8 cellular contexts compared by ENCODE assay signal in the genomic region with DNA sequence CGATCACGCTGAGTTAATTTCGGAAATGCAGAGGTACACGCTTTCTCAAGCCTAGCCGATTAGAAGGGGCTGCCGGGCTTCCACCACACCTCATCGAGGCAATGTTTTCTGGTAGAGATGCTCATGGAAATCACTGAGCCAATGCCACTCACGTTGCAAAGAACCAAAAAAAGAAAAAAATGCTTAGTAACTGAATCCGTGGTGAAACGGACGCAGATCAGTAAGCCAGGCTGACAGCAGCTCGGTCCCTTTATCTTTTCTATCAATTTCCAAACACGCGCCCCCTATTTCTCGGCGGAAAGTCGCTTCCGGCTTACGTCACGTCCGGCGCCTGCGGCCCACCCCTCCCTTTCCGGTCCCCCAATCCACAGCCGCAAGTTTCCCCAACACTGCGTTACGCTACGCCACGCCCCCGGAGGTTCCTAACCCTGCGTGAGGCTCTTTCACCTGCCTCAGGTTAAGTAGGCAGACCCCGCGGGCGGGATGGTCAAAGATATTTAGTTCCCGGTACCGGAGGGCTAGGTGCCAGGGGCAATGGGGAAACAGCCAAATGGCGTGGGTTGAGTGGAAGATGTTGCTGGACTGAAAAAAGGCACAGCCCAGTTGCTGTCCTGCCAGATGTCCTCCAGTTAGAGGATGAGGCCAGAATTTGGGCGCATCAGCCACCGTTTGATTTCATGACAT. TPM values are rescaled to one million over a fixed set of nuclear protein-coding genes. Genes with fewer than 3 reads are reported as not detected.
DNase-seq lines count a peak whose midpoint lies in the region; ATAC-seq and TF ChIP-seq lines count a peak whose summit lies in the region.

A gene with protein sequence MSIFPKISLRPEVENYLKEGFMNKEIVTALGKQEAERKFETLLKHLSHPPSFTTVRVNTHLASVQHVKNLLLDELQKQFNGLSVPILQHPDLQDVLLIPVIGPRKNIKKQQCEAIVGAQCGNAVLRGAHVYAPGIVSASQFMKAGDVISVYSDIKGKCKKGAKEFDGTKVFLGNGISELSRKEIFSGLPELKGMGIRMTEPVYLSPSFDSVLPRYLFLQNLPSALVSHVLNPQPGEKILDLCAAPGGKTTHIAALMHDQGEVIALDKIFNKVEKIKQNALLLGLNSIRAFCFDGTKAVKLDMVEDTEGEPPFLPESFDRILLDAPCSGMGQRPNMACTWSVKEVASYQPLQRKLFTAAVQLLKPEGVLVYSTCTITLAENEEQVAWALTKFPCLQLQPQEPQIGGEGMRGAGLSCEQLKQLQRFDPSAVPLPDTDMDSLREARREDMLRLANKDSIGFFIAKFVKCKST (minus strand): TSS at position 264 of the 684 bp plus-strand sequence. CDS start 384 bp downstream, outside the sequence.

- H3K4me1 Mint-ChIP-seq in activated T-helper 1 cell treated with anti-CD3 and anti-CD28 coated beads, Interleukin-12 subunit alpha, Interleukin-12 subunit beta, Interleukin-2, Interleukin-4 antibody, amounts not matched to agents 30 ng/mL and 10 ng/mL and 1 ng/mL, durations not matched to agents 14 hours and 24 hours and 36 hours (ENCODE audit: low read depth) = peaks cover 48% of the 10 kb centered on the region
- peaks cover 10 to 53% (median 47%) of the 10 kb centered on the region in 7 donors for H3K4me1 Mint-ChIP-seq in naive thymus-derived CD4-positive, alpha-beta T cell

- intact Hi-C loops in activated T-helper 1 cell treated with anti-CD3 and anti-CD28 coated beads, Interleukin-12 subunit alpha, Interleukin-12 subunit beta, Interleukin-2, Interleukin-4 antibody, amounts not matched to agents 30 ng/mL and 10 ng/mL and 1 ng/mL, durations not matched to agents 14 hours and 24 hours and 36 hours (cut with micrococcal nuclease) = loop anchor here (1.0 to 10.0 kb wide), 6 partner anchors 8 to 1627 kb away; partner anchors contain the start of genes ARL5B, STAM and TRDMT1
- intact Hi-C loops in naive thymus-derived CD4-positive, alpha-beta T cell (cut with micrococcal nuclease) = loop anchor here (1.0 to 10.0 kb wide), 8 partner anchors 8 to 1834 kb away; partner anchors contain the start of genes ARL5B (in 2 of the 2), RSU1 (in 1 of the 2), STAM (in 1 of the 2) and VIM (in 1 of the 2)

- peak within 1 kb of the TSS; percentile 96 for H3K4me3 Mint-ChIP-seq in activated T-helper 1 cell treated with anti-CD3 and anti-CD28 coated beads, Interleukin-12 subunit alpha, Interleukin-12 subunit beta, Interleukin-2, Interleukin-4 antibody, amounts not matched to agents 30 ng/mL and 10 ng/mL and 1 ng/mL, durations not matched to agents 14 hours and 24 hours and 36 hours
- H3K4me3 Mint-ChIP-seq in naive thymus-derived CD4-positive, alpha-beta T cell = peak within 1 kb of the TSS; percentile 92 to 99 (median 96)

- ATAC-seq in GM21717 (IDR thresholded peaks at IDR 0.05; ENCODE audit: unreplicated experiment) = peak; percentile 95
- peak; percentile 99 for ATAC-seq in naive thymus-derived CD4-positive, alpha-beta T cell

- peak in 1 of 2 donors; percentile 5 for TF ChIP-seq CTCF in fibroblast of lung (conservative IDR thresholded peaks at IDR 0.05 in 1 of 2, IDR thresholded peaks at IDR 0.05 in 1 of 2; ENCODE audit: low read depth in 1 of 2, low read length in 2 of 2)

- H3K27me3 ChIP-seq in fibroblast of lung (ENCODE audit: control insufficient read depth, insufficient read depth, low read length) = no peaks in the 10 kb centered on the region
- no peaks in the 10 kb centered on the region for H3K27me3 ChIP-seq in naive thymus-derived CD4-positive, alpha-beta T cell (ENCODE audit: control insufficient read depth in 2 of 2, insufficient read depth in 2 of 2, low read length in 2 of 2)

- no peaks in the 10 kb centered on the region for H3K36me3 ChIP-seq in fibroblast of lung (ENCODE audit: control insufficient read depth, insufficient read depth, low read length)
- H3K36me3 ChIP-seq in naive thymus-derived CD4-positive, alpha-beta T cell (ENCODE audit: control insufficient read depth in 2 of 3, insufficient read depth in 3 of 3, low read length in 3 of 3) = no peaks in the 10 kb centered on the region

- peaks cover 2% of the 10 kb centered on the region for H3K4me1 ChIP-seq in fibroblast of lung (ENCODE audit: control insufficient read depth, extremely low read depth, insufficient read depth, low read length)
- peaks cover 3 to 10% of the 10 kb centered on the region in 2 donors for H3K4me1 ChIP-seq in naive thymus-derived CD4-positive, alpha-beta T cell (ENCODE audit: control insufficient read depth in 2 of 2, insufficient read depth in 2 of 2, low read length in 2 of 2)

- H2AFZ ChIP-seq in fibroblast of lung (ENCODE audit: low read length) = peak within 1 kb of the TSS; percentile 98

- CTCF ChIA-PET in naive thymus-derived CD4-positive, alpha-beta T cell (lab: Charles Lee) = no interaction called here

- H3K4me2 ChIP-seq in fibroblast of lung (ENCODE audit: extremely low read depth, insufficient read depth, low read length) = peak within 1 kb of the TSS; percentile 90

- peak within 1 kb of the TSS; percentile 85 for H3K9ac ChIP-seq in fibroblast of lung (ENCODE audit: insufficient read depth, low read length)

- H3K79me2 ChIP-seq in fibroblast of lung (ENCODE audit: control insufficient read depth, insufficient read depth, low read length) = peaks cover 2% of the 10 kb centered on the region

- H3K27ac ChIP-seq in fibroblast of lung (ENCODE audit: insufficient read depth, low read length) = peak within 1 kb of the TSS; percentile 92
- H3K27ac ChIP-seq in naive thymus-derived CD4-positive, alpha-beta T cell (ENCODE audit: low read depth, low read length) = peak within 1 kb of the TSS; percentile 91

- H3K4me3 ChIP-seq in fibroblast of lung (replicated peaks in 1 of 4; ENCODE audit: control extremely low read depth in 1 of 4, insufficient read depth in 1 of 4, low read depth in 3 of 4, low read length in 4 of 4) = peak within 1 kb of the TSS; percentile 65 to 98 (median 90)
- H3K4me3 ChIP-seq in naive thymus-derived CD4-positive, alpha-beta T cell (ENCODE audit: low read length) = peak within 1 kb of the TSS; percentile 93

- no peaks in the 10 kb centered on the region for H3K9me3 Mint-ChIP-seq in activated T-helper 1 cell treated with anti-CD3 and anti-CD28 coated beads, Interleukin-12 subunit alpha, Interleukin-12 subunit beta, Interleukin-2, Interleukin-4 antibody, amounts not matched to agents 30 ng/mL and 10 ng/mL and 1 ng/mL, durations not matched to agents 14 hours and 24 hours and 36 hours
- peaks cover 0 to 4% (median 0%) of the 10 kb centered on the region in 11 donors for H3K9me3 Mint-ChIP-seq in naive thymus-derived CD4-positive, alpha-beta T cell

- H3K27ac Mint-ChIP-seq in activated T-helper 1 cell treated with anti-CD3 and anti-CD28 coated beads, Interleukin-12 subunit alpha, Interleukin-12 subunit beta, Interleukin-2, Interleukin-4 antibody, amounts not matched to agents 30 ng/mL and 10 ng/mL and 1 ng/mL, durations not matched to agents 14 hours and 24 hours and 36 hours = peak within 1 kb of the TSS; percentile 96
- H3K27ac Mint-ChIP-seq in naive thymus-derived CD4-positive, alpha-beta T cell = peak within 1 kb of the TSS; percentile 94 to 99 (median 98)

- no peaks in the 10 kb centered on the region for H4K20me1 ChIP-seq in fibroblast of lung (ENCODE audit: control insufficient read depth, extremely low read depth, insufficient read depth, low read length)

- H3K36me3 Mint-ChIP-seq in activated T-helper 1 cell treated with anti-CD3 and anti-CD28 coated beads, Interleukin-12 subunit alpha, Interleukin-12 subunit beta, Interleukin-2, Interleukin-4 antibody, amounts not matched to agents 30 ng/mL and 10 ng/mL and 1 ng/mL, durations not matched to agents 14 hours and 24 hours and 36 hours (ENCODE audit: low read depth) = peaks cover 11% of the 10 kb centered on the region
- H3K36me3 Mint-ChIP-seq in naive thymus-derived CD4-positive, alpha-beta T cell = peaks cover 0 to 15% (median 8%) of the 10 kb centered on the region in 5 donors

- no peaks in the 10 kb centered on the region for H3K27me3 Mint-ChIP-seq in activated T-helper 1 cell treated with anti-CD3 and anti-CD28 coated beads, Interleukin-12 subunit alpha, Interleukin-12 subunit beta, Interleukin-2, Interleukin-4 antibody, amounts not matched to agents 30 ng/mL and 10 ng/mL and 1 ng/mL, durations not matched to agents 14 hours and 24 hours and 36 hours (ENCODE audit: insufficient read depth)
- peaks cover 0 to 2% (median 0%) of the 10 kb centered on the region in 5 donors for H3K27me3 Mint-ChIP-seq in naive thymus-derived CD4-positive, alpha-beta T cell

- peak; percentile 49 for DNase-seq in DMS79 treated with DMSO at 0.1 percent for 48 hours (lab: John Stamatoyannopoulos, UW)
- DNase-seq in KG1 (lab: John Stamatoyannopoulos, UW) = peak; percentile 66
- DNase-seq in RKO (ENCODE audit: low spot score) = peak; percentile 92
- peak; percentile 91 for DNase-seq in activated T-helper 1 cell treated with anti-CD3 and anti-CD28 coated beads, Interleukin-12 subunit alpha, Interleukin-12 subunit beta, Interleukin-2, Interleukin-4 antibody, amounts not matched to agents 30 ng/mL and 10 ng/mL and 1 ng/mL, durations not matched to agents 14 hours and 24 hours and 36 hours (ENCODE audit: low spot score)
- DNase-seq in fibroblast of lung (ENCODE audit: low read depth in 2 of 2) = peak; percentile 87 to 88
- peak; percentile 82 to 95 (median 95) for DNase-seq in naive thymus-derived CD4-positive, alpha-beta T cell
- peak; percentile 91 for DNase-seq in stimulated activated naive CD4-positive, alpha-beta T cell treated with Interleukin-2 at 50 U/mL for 16 hours (lab: John Stamatoyannopoulos, UW)

- POLR2A ChIA-PET in naive thymus-derived CD4-positive, alpha-beta T cell (lab: Charles Lee) = interaction anchor here (0.7 kb wide), 1 partner anchor 14 kb away, joined by 3 read pairs; no protein-coding TSS in a partner anchor

- no peaks in the 10 kb centered on the region for H3K9me3 ChIP-seq in fibroblast of lung (ENCODE audit: control insufficient read depth, insufficient read depth, low read depth, low read length)
- H3K9me3 ChIP-seq in naive thymus-derived CD4-positive, alpha-beta T cell (ENCODE audit: control insufficient read depth in 2 of 3, low read length in 3 of 3) = no peaks in the 10 kb centered on the region

RNA-seq across cellular contexts. Expression of the gene that starts here (rescaled TPM):
- total RNA-seq in activated T-helper 1 cell treated with anti-CD3 and anti-CD28 coated beads, Interleukin-12 subunit alpha, Interleukin-12 subunit beta, Interleukin-2, Interleukin-4 antibody, amounts not matched to agents 30 ng/mL and 10 ng/mL and 1 ng/mL, durations not matched to agents 14 hours and 24 hours and 36 hours = 12.2 and 12.8 TPM in 2 replicates
- total RNA-seq in fibroblast of lung = 9.4 and 11.8 TPM in 2 replicates
- polyA plus RNA-seq in fibroblast of lung = 4.2 and 5.2 TPM in 2 replicates
- 2.8 and 3.6 TPM in 2 replicates for polyA plus RNA-seq in fibroblast of lung (2012)
- 1.5 TPM in 1 of 2 replicates, not detected in the other for polyA minus RNA-seq in fibroblast of lung (ENCODE audit: low replicate concordance)
- 10 to 100 TPM; 19.6 to 51.8 (median 41.3) TPM for total RNA-seq in naive thymus-derived CD4-positive, alpha-beta T cell
- 10 to 100 TPM in 1 of 2 donors, 1 to 10 TPM in 1; 9.9 to 10.2 TPM for polyA plus RNA-seq in naive thymus-derived CD4-positive, alpha-beta T cell

Comparison
In these comparisons a context has a peak if more than half of its experiments do, and no peak if none do; other contexts are left out.
1. Peak in every context shown above with its lines: DNase-seq, ATAC-seq, H3K4me3 ChIP-seq and H3K27ac ChIP-seq.